ENCODE assay signal across 10 cellular contexts in the genomic region with DNA sequence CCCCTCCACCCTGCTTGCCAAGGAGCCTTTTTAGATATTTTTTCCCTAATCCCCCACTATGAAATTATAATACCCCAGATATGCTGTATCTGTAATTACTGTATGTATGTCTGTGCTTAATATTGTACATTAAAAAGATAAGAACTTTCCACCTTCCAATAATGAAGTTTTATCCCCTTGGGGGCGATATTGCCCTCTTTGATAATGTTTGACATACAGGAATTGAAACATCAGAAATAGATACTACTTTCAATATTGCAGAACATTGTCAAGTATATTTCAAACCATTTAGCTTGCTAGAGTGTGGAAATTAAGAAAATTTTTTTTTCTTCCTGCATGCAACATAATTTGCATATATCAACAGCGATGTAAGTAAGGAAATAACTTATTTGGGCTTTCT. TPM values are rescaled to one million over a fixed set of nuclear protein-coding genes. Genes with fewer than 3 reads are reported as not detected.
DNase-seq lines count a peak whose midpoint lies in the region; ATAC-seq, FAIRE-seq and TF ChIP-seq lines count a peak whose summit lies in the region.
"Had no signal": no experiment of that assay in that cellular context is flagged by ENCODE, and none has a peak within 500 bp of the region (broad histone marks: within the 10 kb centered on the region; RNA-seq: fewer than 3 reads in every experiment).

No MANE protein-coding gene starts in this region.

- TF ChIP-seq POLR2A in endothelial cell of umbilical vein (IDR thresholded peaks at IDR 0.05; ENCODE audit: low read depth, low read length) (no peak), upper lobe of left lung (IDR thresholded peaks at IDR 0.05) (no peak)

- H3K36me3 ChIP-seq in endothelial cell of umbilical vein (ENCODE audit: control insufficient read depth in 2 of 2, extremely low read depth in 1 of 2, insufficient read depth in 2 of 2, low read length in 2 of 2) (no peaks in the 10 kb centered on the region), upper lobe of left lung (no peaks in the 10 kb centered on the region)

- H3K9me3 ChIP-seq in AG04450 (ENCODE audit: control insufficient read depth, insufficient read depth, low read length) (no peaks in the 10 kb centered on the region), endothelial cell of umbilical vein (replicated peaks; ENCODE audit: control insufficient read depth, insufficient read depth, low read length) (no peaks in the 10 kb centered on the region), upper lobe of left lung (no peaks in the 10 kb centered on the region)

- FAIRE-seq in endothelial cell of umbilical vein (lab: Jason Lieb, UNC), result peak; percentile 53

- H3K9ac ChIP-seq in endothelial cell of umbilical vein (replicated peaks; ENCODE audit: extremely low read depth, insufficient read depth, low read length), result no peak overlapping the region

- BruUV-seq in endothelial cell of umbilical vein (replicated peaks; lab: Mats Ljungman, UMichigan), result no TSS peak

- H3K9me1 ChIP-seq in endothelial cell of umbilical vein (replicated peaks; ENCODE audit: control insufficient read depth, extremely low read depth, insufficient read depth, low read length), result no peaks in the 10 kb centered on the region

- no peak overlapping the region for H2AFZ ChIP-seq in endothelial cell of umbilical vein (ENCODE audit: low read depth, low read length)

- TF ChIP-seq CTCF in AG04450 (IDR thresholded peaks at IDR 0.05; ENCODE audit: low read depth, low read length) (peak; percentile 50), LNCaP clone FGC (IDR thresholded peaks at IDR 0.05; ENCODE audit: control insufficient read depth, extremely low read depth, insufficient read depth) (peak; percentile 35; the same call in 1 of the 2 replicates), endothelial cell of umbilical vein (IDR thresholded peaks at IDR 0.05; ENCODE audit: extremely low read depth in 1 of 2, insufficient read depth in 1 of 2, low read depth in 1 of 2, low read length in 2 of 2) (peak in 1 of 2 donors; percentile 1), upper lobe of left lung (IDR thresholded peaks at IDR 0.05) (peak in 3 of 6 experiments; percentile 11 to 21 (median 19))

- no peak overlapping the region for H3K27ac ChIP-seq in AG04450 (ENCODE audit: low read depth, low read length)
- H3K27ac ChIP-seq in endothelial cell of umbilical vein (ENCODE audit: insufficient read depth, low read depth, low read length), result no peak overlapping the region
- no peak overlapping the region for H3K27ac ChIP-seq in upper lobe of left lung

- intact Hi-C loops in endothelial cell of umbilical vein (cut with micrococcal nuclease), result loop anchor here (1.0 to 2.0 kb wide), 3 partner anchors 59 to 441 kb away; a partner anchor contains a TSS

- no peaks in the 10 kb centered on the region for H3K4me1 ChIP-seq in endothelial cell of umbilical vein (ENCODE audit: control insufficient read depth, extremely low read depth, insufficient read depth, low read length)
- no peaks in the 10 kb centered on the region for H3K4me1 ChIP-seq in upper lobe of left lung

- ATAC-seq in GM19467 (IDR thresholded peaks at IDR 0.05; ENCODE audit: unreplicated experiment), result peak; percentile 41
- no peak for ATAC-seq in HG03025 (IDR thresholded peaks at IDR 0.05; ENCODE audit: low FRiP score, unreplicated experiment)
- ATAC-seq in upper lobe of left lung (ENCODE audit: low FRiP score in 2 of 2), result no peak

- dilution Hi-C loops in endothelial cell of umbilical vein (cut with MboI; ENCODE audit: extremely low pct_ligation_motif_present, low sequenced_read_pairs), result no loop called here

- DNase-seq in AG04450 (ENCODE audit: low read depth, low spot score) (no peak), LNCaP clone FGC (ENCODE audit: low read depth) (no peak), endothelial cell of umbilical vein (ENCODE audit: low read depth, low spot score) (peak; percentile 63), HCEC 1CT (no peak), amniotic stem cell (lab: John Stamatoyannopoulos, UW) (no peak), upper lobe of left lung (no peak)
- DNase-seq: DMS79 treated with DMSO at 0.1 percent for 48 hours; stimulated activated CD4-positive, alpha-beta T cell treated with anti-CD3 and anti-CD28 coated beads, Interleukin-15, amount 100 ng/mL, for 24 hours had no signal

- H3K4me3 ChIP-seq in AG04450 (ENCODE audit: low read depth, low read length) (no peak overlapping the region), LNCaP clone FGC (ENCODE audit: low read depth, low read length) (no peak overlapping the region), endothelial cell of umbilical vein (replicated peaks in 1 of 3; ENCODE audit: insufficient read depth in 1 of 3, low read depth in 1 of 3, low read length in 3 of 3) (no peak overlapping the region), upper lobe of left lung (no peak overlapping the region)

- H3K4me2 ChIP-seq in endothelial cell of umbilical vein (ENCODE audit: insufficient read depth, low read length), result no peak overlapping the region

- H3K27me3 ChIP-seq in AG04450 (ENCODE audit: control insufficient read depth, insufficient read depth, low read length) (no peaks in the 10 kb centered on the region), endothelial cell of umbilical vein (ENCODE audit: control insufficient read depth in 2 of 2, insufficient read depth in 2 of 2, low read length in 2 of 2) (no peaks in the 10 kb centered on the region), upper lobe of left lung (no peaks in the 10 kb centered on the region)

- no peaks in the 10 kb centered on the region for H3K79me2 ChIP-seq in endothelial cell of umbilical vein (ENCODE audit: control insufficient read depth, insufficient read depth, low read length)

- CTCF ChIA-PET in AG04450 (lab: Charles Lee) (interaction anchor here (0.7 to 9.9 kb wide), 18 partner anchors 9 to 442 kb away, joined by 3 to 160 read pairs (median 4); a partner anchor contains a TSS), endothelial cell of umbilical vein (lab: Charles Lee) (interaction anchor here (0.8 to 8.7 kb wide), 3 partner anchors 224 to 435 kb away, joined by 3 to 108 read pairs (median 3); a partner anchor contains a TSS)

- TF ChIP-seq EP300 in upper lobe of left lung (IDR thresholded peaks at IDR 0.05), result no peak

- no peaks in the 10 kb centered on the region for H4K20me1 ChIP-seq in endothelial cell of umbilical vein (replicated peaks; ENCODE audit: control insufficient read depth, extremely low read depth, insufficient read depth, low read length)

- POLR2A ChIA-PET in AG04450 (lab: Yijun Ruan, JAX) (no interaction called here), endothelial cell of umbilical vein (lab: Charles Lee) (no interaction called here)

- WGBS in upper lobe of left lung, 2 donors, result 81 to 87% methylated on average over 2 of the region's 2 CpGs

TF ChIP-seq in endothelial cell of umbilical vein, 7 proteins besides CTCF, POLR2A, EP300 and RAD21:
- no peak for TF ChIP-seq FOS (IDR thresholded peaks at IDR 0.05; ENCODE audit: borderline replicate concordance, insufficient read depth, low read length)
- TF ChIP-seq, protein P1, sequence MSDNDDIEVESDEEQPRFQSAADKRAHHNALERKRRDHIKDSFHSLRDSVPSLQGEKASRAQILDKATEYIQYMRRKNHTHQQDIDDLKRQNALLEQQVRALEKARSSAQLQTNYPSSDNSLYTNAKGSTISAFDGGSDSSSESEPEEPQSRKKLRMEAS (IDR thresholded peaks at IDR 0.05; ENCODE audit: insufficient read depth, insufficient read length), result no peak
- TF ChIP-seq JUN (IDR thresholded peaks at IDR 0.05; ENCODE audit: borderline replicate concordance, insufficient read depth, insufficient read length, low read depth), result no peak
- TF ChIP-seq MYC (IDR thresholded peaks at IDR 0.05; ENCODE audit: low read depth, low read length), result no peak
- TF ChIP-seq POLR2AphosphoS5 (IDR thresholded peaks at IDR 0.05; ENCODE audit: insufficient read depth, low read depth, low read length), result no peak
- no peak for TF ChIP-seq GATA2 (IDR thresholded peaks at IDR 0.05; ENCODE audit: insufficient read depth, insufficient read length, low read depth, low read length)
- no peak for TF ChIP-seq EZH2 (IDR thresholded peaks at IDR 0.05; ENCODE audit: borderline replicate concordance, low read depth, low read length, severe bottlenecking)

RNA-seq across cellular contexts. Expression of a gene that starts 58.9 kb away (rescaled TPM):
- polyA plus RNA-seq in AG04450 (2011; rRNA removed) (8.0 and 10.7 TPM in 2 replicates), endothelial cell of umbilical vein (3.0 and 3.2 TPM in 2 replicates)
- 6.2 and 7.7 TPM in 2 replicates for polyA minus RNA-seq in AG04450 (2011; rRNA and poly(A)+ RNA removed)
- total RNA-seq in endothelial cell of umbilical vein (17.1 and 19.6 TPM in 2 replicates), upper lobe of left lung (10 to 100 TPM; 22.6 to 38.4 (median 28.1) TPM)
- 4.7 and 4.8 TPM in 2 replicates for polyA plus RNA-seq in endothelial cell of umbilical vein (2011; cell fraction: cytosol; rRNA removed)
- 7.2 and 8.9 TPM in 2 replicates for polyA plus RNA-seq in endothelial cell of umbilical vein (2011; cell fraction: nucleus; rRNA removed)
- 8.8 and 11.8 TPM in 2 replicates for polyA plus RNA-seq in endothelial cell of umbilical vein (2012)
- polyA minus RNA-seq in endothelial cell of umbilical vein, result 5.7 and 8.7 TPM in 2 replicates
- polyA minus RNA-seq in endothelial cell of umbilical vein (2011; cell fraction: cytosol; rRNA and poly(A)+ RNA removed), result 6.2 TPM
- 23.3 and 24.5 TPM in 2 replicates for polyA minus RNA-seq in endothelial cell of umbilical vein (2011; cell fraction: nucleus; rRNA and poly(A)+ RNA removed)
